29 cellular contexts compared by ENCODE assay signal in the genomic region with DNA sequence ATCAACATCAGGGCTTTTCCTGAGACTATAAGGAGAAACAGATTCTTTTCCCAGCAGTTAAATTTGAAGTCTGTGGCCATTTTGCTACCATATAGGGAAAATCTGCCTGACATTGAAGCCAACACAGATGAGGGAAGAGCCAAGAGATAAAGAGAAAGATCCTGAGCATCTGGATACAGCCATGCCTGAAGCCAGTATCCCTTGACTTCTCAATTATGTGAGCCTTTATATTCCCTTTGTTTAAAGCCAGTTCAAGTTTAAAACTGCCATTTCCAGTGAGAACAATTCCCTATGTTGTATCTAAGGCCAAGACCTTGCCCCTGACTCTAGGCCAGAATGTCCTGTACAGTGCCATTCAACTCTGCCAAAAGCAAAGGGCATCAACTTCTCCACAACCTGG.
"Had no signal": no experiment of that assay in that cellular context is flagged by ENCODE, and none has a peak within 500 bp of the region (broad histone marks: within the 10 kb centered on the region; RNA-seq: fewer than 3 reads in every experiment).

No MANE protein-coding gene starts in this region.

- FAIRE-seq: urothelium cell line had no signal

- H3K27me3 ChIP-seq: stomach, suprapubic skin, testis, thyroid gland, tibial artery, tibial nerve, transverse colon, upper lobe of left lung, upper lobe of right lung, uterus, vagina had no signal

- H3K36me3 ChIP-seq: thoracic aorta, thyroid gland, tibial artery, transverse colon, upper lobe of left lung, upper lobe of right lung, uterus, vagina had no signal

- H3K27ac Mint-ChIP-seq: stimulated activated effector memory CD8-positive, alpha-beta T cell treated with anti-CD3 and anti-CD28 coated beads, Interleukin-12 subunit alpha, Interleukin-12 subunit beta, amount 100 ng/mL, for 72 hours; stimulated activated memory B cell treated with anti-CD40 and anti-IgM and Interleukin-4, amounts not matched to agents 10 μg/mL and 1 μg/mL and 100 μg/mL, for 72 hours; stimulated activated naive B cell treated with anti-CD40 and anti-IgM and Interleukin-4, amounts not matched to agents 10 μg/mL and 1 μg/mL and 100 μg/mL, for 72 hours; stimulated activated naive CD8-positive, alpha-beta T cell treated with anti-CD3 and anti-CD28 coated beads, Interleukin-15, amount 100 ng/mL, for 72 hours; stimulated activated naive CD8-positive, alpha-beta T cell treated with anti-CD3 and anti-CD28 coated beads, Interleukin-15, Interleukin-2, amounts not matched to agents 100 ng/mL and 50 ng/mL, for 24 hours; type B pancreatic cell had no signal

- H3K27me3 Mint-ChIP-seq: stimulated activated memory B cell treated with anti-CD40 and anti-IgM and Interleukin-4, amounts not matched to agents 10 μg/mL and 1 μg/mL and 100 μg/mL, for 72 hours; stimulated activated naive B cell treated with anti-CD40 and anti-IgM and Interleukin-4, amounts not matched to agents 10 μg/mL and 1 μg/mL and 100 μg/mL, for 72 hours; stimulated activated naive CD8-positive, alpha-beta T cell treated with anti-CD3 and anti-CD28 coated beads, Interleukin-15, Interleukin-2, amounts not matched to agents 100 ng/mL and 50 ng/mL, for 24 hours; type B pancreatic cell had no signal

- H3K27ac ChIP-seq: stomach, suprapubic skin, testis, thoracic aorta, thyroid gland, tibial artery, tibial nerve, transverse colon, upper lobe of left lung, upper lobe of right lung, uterus, vagina had no signal

- H3K9me3 Mint-ChIP-seq: stimulated activated memory B cell treated with anti-CD40 and anti-IgM and Interleukin-4, amounts not matched to agents 10 μg/mL and 1 μg/mL and 100 μg/mL, for 72 hours; type B pancreatic cell had no signal

- DNase-seq: stimulated activated CD4-positive, alpha-beta T cell treated with anti-CD3 and anti-CD28 coated beads, Interleukin-2, amount 100 ng/mL, for 48 hours; stimulated activated CD4-positive, alpha-beta T cell treated with anti-CD3 and anti-CD28 coated beads, Interleukin-4, amount 100 ng/mL, for 1 hour; stimulated activated CD4-positive, alpha-beta T cell treated with anti-CD3 and anti-CD28 coated beads, Interleukin-4, amount 100 ng/mL, for 24 hours; stimulated activated CD4-positive, alpha-beta T cell treated with anti-CD3 and anti-CD28 coated beads, Interleukin-4, amount 100 ng/mL, for 4 hours; stimulated activated CD8-positive, alpha-beta memory T cell treated with anti-CD3 and anti-CD28 coated beads, Interleukin-4, amount 100 ng/mL, for 48 hours; stimulated activated naive B cell treated with anti-CD40 and anti-IgM and Interleukin-4, amounts not matched to agents 10 μg/mL and 1 μg/mL and 100 μg/mL, for 72 hours; stimulated activated naive CD4-positive, alpha-beta T cell; stimulated activated naive CD4-positive, alpha-beta T cell treated with Interleukin-2 at 50 U/mL for 16 hours; stimulated activated naive CD8-positive, alpha-beta T cell treated with anti-CD3 and anti-CD28 coated beads, Interleukin-15, amount 100 ng/mL, for 72 hours; stimulated activated naive CD8-positive, alpha-beta T cell treated with anti-CD3 and anti-CD28 coated beads, Interleukin-15, Interleukin-2, amounts not matched to agents 100 U/mL and 50 U/mL, for 24 hours; stomach; substantia nigra; testis; thyroid gland; tibial artery; transverse colon; trophoblast cell; upper lobe of left lung; upper lobe of right lung; uterus had no signal

- H3K4me1 ChIP-seq: upper lobe of right lung had no signal

- ATAC-seq: stimulated activated effector memory CD8-positive, alpha-beta T cell treated with anti-CD3 and anti-CD28 coated beads, Interleukin-12 subunit alpha, Interleukin-12 subunit beta, amount 100 ng/mL, for 72 hours; stimulated activated memory B cell treated with anti-CD40 and anti-IgM and Interleukin-4, amounts not matched to agents 10 μg/mL and 1 μg/mL and 100 μg/mL, for 72 hours; stimulated activated naive B cell treated with anti-CD40 and anti-IgM and Interleukin-4, amounts not matched to agents 10 μg/mL and 1 μg/mL and 100 μg/mL, for 72 hours; stimulated activated naive CD8-positive, alpha-beta T cell treated with anti-CD3 and anti-CD28 coated beads, Interleukin-15, amount 100 ng/mL, for 72 hours; stimulated activated naive CD8-positive, alpha-beta T cell treated with anti-CD3 and anti-CD28 coated beads, Interleukin-15, Interleukin-2, amounts not matched to agents 100 U/mL and 50 U/mL, for 24 hours; upper lobe of right lung had no signal

- H3K4me3 ChIP-seq: stomach, suprapubic skin, testis, thoracic aorta, thyroid gland, tibial artery, tibial nerve, transverse colon, upper lobe of left lung, upper lobe of right lung, uterus, vagina had no signal

- H3K9me3 ChIP-seq: suprapubic skin, testis, thoracic aorta, thyroid gland, upper lobe of left lung, upper lobe of right lung, uterus, vagina had no signal

- H3K4me3 Mint-ChIP-seq: stimulated activated effector memory CD8-positive, alpha-beta T cell treated with anti-CD3 and anti-CD28 coated beads, Interleukin-12 subunit alpha, Interleukin-12 subunit beta, amount 100 ng/mL, for 72 hours; stimulated activated memory B cell treated with anti-CD40 and anti-IgM and Interleukin-4, amounts not matched to agents 10 μg/mL and 1 μg/mL and 100 μg/mL, for 72 hours; stimulated activated naive B cell treated with anti-CD40 and anti-IgM and Interleukin-4, amounts not matched to agents 10 μg/mL and 1 μg/mL and 100 μg/mL, for 72 hours; stimulated activated naive CD8-positive, alpha-beta T cell treated with anti-CD3 and anti-CD28 coated beads, Interleukin-15, amount 100 ng/mL, for 72 hours; stimulated activated naive CD8-positive, alpha-beta T cell treated with anti-CD3 and anti-CD28 coated beads, Interleukin-15, Interleukin-2, amounts not matched to agents 100 ng/mL and 50 ng/mL, for 24 hours; type B pancreatic cell had no signal
